ENCODE assay signal across 20 cellular contexts in genomic region chr11:98940913-98941312, GRCh38.
DNase-seq lines count a peak whose midpoint lies in the region; ATAC-seq and TF ChIP-seq lines count a peak whose summit lies in the region.
"Had no signal": no experiment of that assay in that cellular context is flagged by ENCODE, and none has a peak within 500 bp of the region (broad histone marks: within the 10 kb centered on the region; RNA-seq: fewer than 3 reads in every experiment).

No MANE protein-coding gene starts in this region.

- POLR2A ChIA-PET in activated CD8-positive, alpha-beta T cell treated with anti-CD3 and anti-CD28 coated beads, Interleukin-2, amount 10 ng/mL, durations not matched to agents 7 days and 5 days (lab: Charles Lee) = no interaction called here

- peak; percentile 88 for ATAC-seq in GM23338
- ATAC-seq in activated CD8-positive, alpha-beta T cell treated with anti-CD3 and anti-CD28 coated beads, Interleukin-2, amount 10 ng/mL, durations not matched to agents 7 days and 5 days = no peak
- ATAC-seq: heart left ventricle, natural killer cell had no signal

- no peaks in the 10 kb centered on the region for H3K27me3 ChIP-seq in GM23338 (ENCODE audit: insufficient read depth)
- no peaks in the 10 kb centered on the region for H3K27me3 ChIP-seq in WERI-Rb-1 (ENCODE audit: insufficient read depth, low read depth, severe bottlenecking)
- H3K27me3 ChIP-seq: cardiac muscle cell, esophagus muscularis mucosa, heart left ventricle, SJSA1, uterus had no signal

- H3K9me3 ChIP-seq in WERI-Rb-1 (ENCODE audit: severe bottlenecking) = no peaks in the 10 kb centered on the region
- H3K9me3 ChIP-seq: esophagus muscularis mucosa, SJSA1, uterus had no signal

- H3F3A ChIP-seq in GM23338 (replicated peaks; ENCODE audit: low read depth) = no peaks in the 10 kb centered on the region

- H3K27me3 Mint-ChIP-seq in GM23338 (ENCODE audit: insufficient read depth, low read depth, poor library complexity) = no peaks in the 10 kb centered on the region
- no peaks in the 10 kb centered on the region for H3K27me3 Mint-ChIP-seq in activated CD8-positive, alpha-beta T cell treated with anti-CD3 and anti-CD28 coated beads, Interleukin-2, amount 10 ng/mL, durations not matched to agents 7 days and 5 days (ENCODE audit: low read depth)
- H3K27me3 Mint-ChIP-seq: CD8-positive, alpha-beta memory T cell had no signal

- no peak overlapping the region for H2AFZ ChIP-seq in GM23338

- H3K4me2 ChIP-seq in GM23338 = no peak overlapping the region

- CTCF ChIA-PET in activated CD8-positive, alpha-beta T cell treated with anti-CD3 and anti-CD28 coated beads, Interleukin-2, amount 10 ng/mL, durations not matched to agents 7 days and 5 days (lab: Charles Lee) = interaction anchor here (0.5 kb wide), 1 partner anchor 771 kb away, joined by 8 read pairs; no protein-coding TSS in a partner anchor

- no peaks in the 10 kb centered on the region; the same call in 2 of the 3 replicates for H3K4me1 Mint-ChIP-seq in GM23338
- H3K4me1 Mint-ChIP-seq in activated CD8-positive, alpha-beta T cell treated with anti-CD3 and anti-CD28 coated beads, Interleukin-2, amount 10 ng/mL, durations not matched to agents 7 days and 5 days (ENCODE audit: low read depth) = no peaks in the 10 kb centered on the region
- H3K4me1 Mint-ChIP-seq: CD8-positive, alpha-beta memory T cell; natural killer cell had no signal

- peaks cover 3% of the 10 kb centered on the region; the same call in 2 of the 3 replicates for H3K9me3 Mint-ChIP-seq in GM23338
- H3K9me3 Mint-ChIP-seq in activated CD8-positive, alpha-beta T cell treated with anti-CD3 and anti-CD28 coated beads, Interleukin-2, amount 10 ng/mL, durations not matched to agents 7 days and 5 days (ENCODE audit: insufficient read depth) = peaks cover 13% of the 10 kb centered on the region

- H3K27ac ChIP-seq in GM23338 (ENCODE audit: low read depth) (no peak overlapping the region), WERI-Rb-1 (no peak overlapping the region)
- H3K27ac ChIP-seq: cardiac muscle cell, esophagus muscularis mucosa, heart left ventricle, SJSA1, uterus had no signal

- no peaks in the 10 kb centered on the region for H4K20me1 ChIP-seq in GM23338 (replicated peaks; ENCODE audit: insufficient read depth)

- TF ChIP-seq CTCF in GM23338 (conservative IDR thresholded peaks at IDR 0.05; ENCODE audit: low read depth in 2 of 2) = no peak
- no peak for TF ChIP-seq CTCF in WERI-Rb-1 (IDR thresholded peaks at IDR 0.05; ENCODE audit: low read depth, low read length)

- no peaks in the 10 kb centered on the region for H3K9me2 ChIP-seq in GM23338 (ENCODE audit: insufficient read depth)

- DNase-seq in GM23338 (ENCODE audit: low spot score) = peak; percentile 68
- DNase-seq in NCI-H2171 (lab: John Stamatoyannopoulos, UW) = peak; percentile 89
- DNase-seq in WERI-Rb-1 = peak; percentile 15
- peak; percentile 35 for DNase-seq in left kidney (ENCODE audit: low read depth, low spot score)
- no peak for DNase-seq in AML-193 (lab: John Stamatoyannopoulos, UW)
- DNase-seq in activated CD8-positive, alpha-beta memory T cell treated with anti-CD3 and anti-CD28 coated beads, Interleukin-2, amount 50 U/mL, for 4 hours = no peak
- no peak for DNase-seq in NCI-H187 (lab: John Stamatoyannopoulos, UW)
- DNase-seq in activated CD8-positive, alpha-beta T cell treated with anti-CD3 and anti-CD28 coated beads, Interleukin-2, amount 10 ng/mL, durations not matched to agents 7 days and 5 days = no peak
- DNase-seq: activated CD4-positive, alpha-beta T cell treated with anti-CD3 and anti-CD28 coated beads for 1 hour; CD8-positive, alpha-beta memory T cell; heart left ventricle; natural killer cell; NCI-H1417 treated with DMSO at 0.1 percent for 48 hours; NCI-H345; stimulated activated CD4-positive, alpha-beta T cell treated with anti-CD3 and anti-CD28 coated beads, Interleukin-4, amount 100 ng/mL, for 1 hour; uterus had no signal

- no peak overlapping the region for H3K4me3 Mint-ChIP-seq in GM23338
- no peak overlapping the region for H3K4me3 Mint-ChIP-seq in activated CD8-positive, alpha-beta T cell treated with anti-CD3 and anti-CD28 coated beads, Interleukin-2, amount 10 ng/mL, durations not matched to agents 7 days and 5 days
- H3K4me3 Mint-ChIP-seq: CD8-positive, alpha-beta memory T cell; natural killer cell had no signal

- H3K27ac Mint-ChIP-seq in GM23338 = no peak overlapping the region
- no peak overlapping the region for H3K27ac Mint-ChIP-seq in activated CD8-positive, alpha-beta T cell treated with anti-CD3 and anti-CD28 coated beads, Interleukin-2, amount 10 ng/mL, durations not matched to agents 7 days and 5 days
- H3K27ac Mint-ChIP-seq: activated T-helper 2 cell treated with anti-CD3 and anti-CD28 coated beads, Interferon-gamma antibody, Interleukin-2, Interleukin-4, amounts not matched to agents 10 μg/mL and 5 μg/mL and 100 μg/mL, durations not matched to agents 14 hours and 24 hours and 36 hours; CD8-positive, alpha-beta memory T cell; natural killer cell had no signal

- H3K4me3 ChIP-seq in GM23338 (no peak overlapping the region), WERI-Rb-1 (ENCODE audit: low read depth, low read length) (no peak overlapping the region)
- H3K4me3 ChIP-seq: cardiac muscle cell, esophagus muscularis mucosa, heart left ventricle, SJSA1, uterus had no signal

- peaks cover 5% of the 10 kb centered on the region; the same call in 2 of the 3 replicates for H3K36me3 Mint-ChIP-seq in GM23338 (ENCODE audit: low read depth)
- H3K36me3 Mint-ChIP-seq in activated CD8-positive, alpha-beta T cell treated with anti-CD3 and anti-CD28 coated beads, Interleukin-2, amount 10 ng/mL, durations not matched to agents 7 days and 5 days (ENCODE audit: low read depth) = no peaks in the 10 kb centered on the region
- H3K36me3 Mint-ChIP-seq: CD8-positive, alpha-beta memory T cell had no signal

- no peaks in the 10 kb centered on the region for H3K79me2 ChIP-seq in GM23338 (replicated peaks; ENCODE audit: insufficient read depth)

- H3K4me1 ChIP-seq in GM23338 (ENCODE audit: insufficient read depth) = no peaks in the 10 kb centered on the region
- H3K4me1 ChIP-seq: esophagus muscularis mucosa, heart left ventricle, SJSA1, uterus had no signal

- H3K36me3 ChIP-seq in GM23338 (ENCODE audit: insufficient read depth) = no peaks in the 10 kb centered on the region
- H3K36me3 ChIP-seq in WERI-Rb-1 = no peaks in the 10 kb centered on the region
- H3K36me3 ChIP-seq: cardiac muscle cell, esophagus muscularis mucosa, heart left ventricle, SJSA1, uterus had no signal

TF ChIP-seq in GM23338, 12 proteins besides CTCF, POLR2A, EP300 and RAD21 (continues in another document):
- TF ChIP-seq STAT1 (IDR thresholded peaks at IDR 0.05; ENCODE audit: unreplicated experiment) (no peak), NANOG (IDR thresholded peaks at IDR 0.05; ENCODE audit: borderline replicate concordance) (no peak)

Comparison
In these comparisons a context has a peak if more than half of its experiments do, and no peak if none do; other contexts are left out.
1. DNase-seq: peak in GM23338 (single experiment), NCI-H2171 (single experiment), WERI-Rb-1 (single experiment) and left kidney (single experiment); none in AML-193 (0 of 2), activated CD8-positive, alpha-beta memory T cell treated with anti-CD3 and anti-CD28 coated beads, Interleukin-2, amount 50 U/mL, for 4 hours (single experiment), NCI-H187 (0 of 2) and activated CD8-positive, alpha-beta T cell treated with anti-CD3 and anti-CD28 coated beads, Interleukin-2, amount 10 ng/mL, durations not matched to agents 7 days and 5 days (single experiment).